In the genomic region with DNA sequence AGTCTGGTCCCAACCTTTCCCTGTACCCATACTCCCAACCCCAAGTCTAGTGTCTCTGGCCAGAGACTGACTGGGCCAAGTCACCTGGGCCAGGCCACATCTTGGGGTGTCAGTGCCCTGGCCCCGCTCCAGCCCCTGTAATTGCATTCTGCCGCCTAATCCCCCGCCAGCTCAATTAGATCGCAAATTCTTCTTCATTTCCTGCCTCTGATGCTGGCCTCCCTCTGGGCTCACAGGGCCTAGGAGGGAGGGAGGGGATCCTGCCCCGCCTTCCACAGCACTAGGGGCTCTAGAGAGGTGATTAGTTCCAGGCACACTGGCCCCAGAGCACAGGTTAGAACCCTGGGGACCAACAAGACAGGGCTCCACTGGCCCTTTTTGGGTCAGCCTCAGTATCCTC, we compare ENCODE assay signal across 9 cellular contexts. TPM values are rescaled to one million over a fixed set of nuclear protein-coding genes. Genes with fewer than 3 reads are reported as not detected.
DNase-seq lines count a peak whose midpoint lies in the region; ATAC-seq and TF ChIP-seq lines count a peak whose summit lies in the region.
"Had no signal": no experiment of that assay in that cellular context is flagged by ENCODE, and none has a peak within 500 bp of the region (broad histone marks: within the 10 kb centered on the region; RNA-seq: fewer than 3 reads in every experiment).

No MANE protein-coding gene starts in this region.

- H3K27ac ChIP-seq in SJSA1 (peak overlapping the region; percentile 68), left ventricle myocardium inferior (replicated peaks) (peak overlapping the region; percentile 91)

- TF ChIP-seq POLR2A in lower leg skin (IDR thresholded peaks at IDR 0.05) = no peak

- WGBS in lower leg skin, 2 donors = 49 to 59% methylated on average over 5 of the region's 5 CpGs

- intact Hi-C loops in left ventricle myocardium inferior (cut with micrococcal nuclease) = no loop called here
- intact Hi-C loops in lower leg skin (cut with DNase I; ENCODE audit: low total_unique reads) = no loop called here

- peaks cover 91% of the 10 kb centered on the region for H3K4me1 ChIP-seq in SJSA1 (replicated peaks)
- H3K4me1 ChIP-seq in left ventricle myocardium inferior = peaks cover 100% of the 10 kb centered on the region

- H3K4me3 ChIP-seq in SJSA1 = no peak overlapping the region
- H3K4me3 ChIP-seq in left ventricle myocardium inferior = peak overlapping the region; percentile 90
- H3K4me3 ChIP-seq in skeletal muscle cell (ENCODE audit: low read depth, low read length) = peak overlapping the region; percentile 90
- H3K4me3 ChIP-seq in lower leg skin (ENCODE audit: low read depth, poor library complexity, severe bottlenecking) = no peak overlapping the region

- TF ChIP-seq CTCF in left ventricle myocardium inferior (IDR thresholded peaks at IDR 0.05; ENCODE audit: borderline replicate concordance) (no peak), lower leg skin (IDR thresholded peaks at IDR 0.05) (no peak)

- no peak for ATAC-seq in HG03442 (IDR thresholded peaks at IDR 0.05; ENCODE audit: unreplicated experiment)

- peaks cover 31% of the 10 kb centered on the region for H3K36me3 ChIP-seq in SJSA1
- H3K36me3 ChIP-seq in left ventricle myocardium inferior = no peaks in the 10 kb centered on the region

- H3K27me3 ChIP-seq in SJSA1 (replicated peaks) (no peaks in the 10 kb centered on the region), left ventricle myocardium inferior (ENCODE audit: low read depth) (no peaks in the 10 kb centered on the region)

- H3K9me3 ChIP-seq in SJSA1 (replicated peaks) (no peaks in the 10 kb centered on the region), left ventricle myocardium inferior (replicated peaks) (no peaks in the 10 kb centered on the region)

- peak; percentile 59 for DNase-seq in Daoy (ENCODE audit: low read depth)
- DNase-seq in SJSA1 (ENCODE audit: low read depth in 1 of 2, low spot score in 2 of 2) = no peak
- DNase-seq in left ventricle myocardium inferior = no peak
- no peak for DNase-seq in skeletal muscle cell (ENCODE audit: low read depth)
- no peak for DNase-seq in NCI-H146 (lab: John Stamatoyannopoulos, UW)
- no peak for DNase-seq in midbrain (lab: John Stamatoyannopoulos, UW)
- no peak for DNase-seq in lower leg skin (ENCODE audit: low spot score in 2 of 2)
- DNase-seq: DMS79 treated with DMSO at 0.1 percent for 48 hours had no signal

RNA-seq across cellular contexts. Expression of a gene that starts 5.5 kb away (rescaled TPM):
- 199 and 205 TPM in 2 replicates for total RNA-seq in Daoy (2014; rRNA removed; shearing (Covaris generic))
- total RNA-seq in SJSA1 (2014; rRNA removed; shearing (Covaris generic)) = 101 and 114 TPM in 2 replicates
- total RNA-seq in left ventricle myocardium inferior (56.9 TPM), lower leg skin (10 to 100 TPM; 36.4 to 69.3 (median 45.2) TPM)

Comparison
In these comparisons a context has a peak if more than half of its experiments do, and no peak if none do; other contexts are left out.
1. H3K4me3 ChIP-seq: peak in left ventricle myocardium inferior (single experiment) and skeletal muscle cell (single experiment); none in SJSA1 (single experiment) and lower leg skin (single experiment).